ENCODE assay signal across 18 cellular contexts in genomic region chr1:115133440-115133839, GRCh38. TPM values are rescaled to one million over a fixed set of nuclear protein-coding genes. Genes with fewer than 3 reads are reported as not detected.
DNase-seq lines count a peak whose midpoint lies in the region; ATAC-seq, FAIRE-seq and TF ChIP-seq lines count a peak whose summit lies in the region.
"Had no signal": no experiment of that assay in that cellular context is flagged by ENCODE, and none has a peak within 500 bp of the region (broad histone marks: within the 10 kb centered on the region; RNA-seq: fewer than 3 reads in every experiment).

No MANE protein-coding gene starts in this region.

- no peaks in the 10 kb centered on the region for H3K9me3 Mint-ChIP-seq in MCF 10A (ENCODE audit: unreplicated experiment)
- H3K9me3 Mint-ChIP-seq in activated CD8-positive, alpha-beta T cell treated with anti-CD3 and anti-CD28 coated beads, Interleukin-2, amount 10 ng/mL, durations not matched to agents 7 days and 5 days (ENCODE audit: insufficient read depth), result no peaks in the 10 kb centered on the region
- H3K9me3 Mint-ChIP-seq: activated B cell treated with CpG ODN at 0.5 μM for 24 hours; T-helper 1 cell treated with Interleukin-12 subunit alpha and Interleukin-12 subunit beta and Interleukin-4 antibody, amounts not matched to agents 30 μg/mL and 1 μg/mL, for 36 hours had no signal

- no peak overlapping the region for H2AFZ ChIP-seq in mammary epithelial cell (ENCODE audit: low read depth, low read length)

- BruUV-seq in MCF 10A (replicated peaks; lab: Mats Ljungman, UMichigan) (no TSS peak), mammary epithelial cell (replicated peaks; lab: Mats Ljungman, UMichigan) (no TSS peak)

- peaks cover 39% of the 10 kb centered on the region for H3K4me1 Mint-ChIP-seq in MCF 10A (ENCODE audit: insufficient read depth, unreplicated experiment)
- H3K4me1 Mint-ChIP-seq in activated CD8-positive, alpha-beta T cell treated with anti-CD3 and anti-CD28 coated beads, Interleukin-2, amount 10 ng/mL, durations not matched to agents 7 days and 5 days (ENCODE audit: low read depth), result no peaks in the 10 kb centered on the region
- H3K4me1 Mint-ChIP-seq: activated B cell treated with CpG ODN at 0.5 μM for 24 hours; activated CD8-positive, alpha-beta memory T cell treated with anti-CD3 and anti-CD28 coated beads, Interleukin-2, amount 10 ng/mL, durations not matched to agents 7 days and 5 days had no signal

- no peak for TF ChIP-seq CTCF in MCF 10A (IDR thresholded peaks at IDR 0.05; ENCODE audit: unreplicated experiment)
- TF ChIP-seq CTCF in mammary epithelial cell (conservative IDR thresholded peaks at IDR 0.05 in 1 of 2, IDR thresholded peaks at IDR 0.05 in 1 of 2; ENCODE audit: extremely low read depth in 1 of 2, insufficient read depth in 1 of 2, low read depth in 1 of 2, low read length in 2 of 2), result no peak
- no peak for TF ChIP-seq CTCF in bronchial epithelial cell (IDR thresholded peaks at IDR 0.05; ENCODE audit: insufficient read depth, low read length, severe bottlenecking)

- H3K27me3 ChIP-seq in mammary epithelial cell (ENCODE audit: insufficient read depth, low read length), result no peaks in the 10 kb centered on the region
- H3K27me3 ChIP-seq in bronchial epithelial cell (ENCODE audit: control insufficient read depth, insufficient read depth, low read length), result no peaks in the 10 kb centered on the region
- H3K27me3 ChIP-seq: breast epithelium, stomach had no signal

- dilution Hi-C loops in mammary epithelial cell (cut with HindIII; ENCODE audit: low sequenced_read_pairs), result loop anchor here (25.0 kb wide), 1 partner anchor 329 kb away; no protein-coding TSS in a partner anchor

- peak overlapping the region; percentile 53 for H3K27ac Mint-ChIP-seq in MCF 10A (ENCODE audit: low read depth, unreplicated experiment)
- H3K27ac Mint-ChIP-seq in activated CD8-positive, alpha-beta T cell treated with anti-CD3 and anti-CD28 coated beads, Interleukin-2, amount 10 ng/mL, durations not matched to agents 7 days and 5 days, result no peak overlapping the region
- H3K27ac Mint-ChIP-seq: activated B cell treated with CpG ODN at 0.5 μM for 24 hours; activated CD8-positive, alpha-beta memory T cell treated with anti-CD3 and anti-CD28 coated beads, Interleukin-2, amount 10 ng/mL, durations not matched to agents 7 days and 5 days; T-helper 1 cell treated with Interleukin-12 subunit alpha and Interleukin-12 subunit beta and Interleukin-4 antibody, amounts not matched to agents 30 μg/mL and 1 μg/mL, for 36 hours had no signal

- no peaks in the 10 kb centered on the region for H3K9me3 ChIP-seq in mammary epithelial cell (replicated peaks; ENCODE audit: insufficient read depth, low read length)
- H3K9me3 ChIP-seq: breast epithelium, stomach had no signal

- no peaks in the 10 kb centered on the region for H4K20me1 ChIP-seq in mammary epithelial cell (ENCODE audit: insufficient read depth, low read length)

- no peaks in the 10 kb centered on the region for H3K36me3 Mint-ChIP-seq in MCF 10A (ENCODE audit: insufficient read depth, unreplicated experiment)
- no peaks in the 10 kb centered on the region for H3K36me3 Mint-ChIP-seq in activated CD8-positive, alpha-beta T cell treated with anti-CD3 and anti-CD28 coated beads, Interleukin-2, amount 10 ng/mL, durations not matched to agents 7 days and 5 days (ENCODE audit: low read depth)
- H3K36me3 Mint-ChIP-seq: activated CD8-positive, alpha-beta memory T cell treated with anti-CD3 and anti-CD28 coated beads, Interleukin-2, amount 10 ng/mL, durations not matched to agents 7 days and 5 days had no signal

- H3K36me3 ChIP-seq in mammary epithelial cell (ENCODE audit: insufficient read depth, low read length), result no peaks in the 10 kb centered on the region
- H3K36me3 ChIP-seq in bronchial epithelial cell (ENCODE audit: control insufficient read depth, insufficient read depth, low read length), result no peaks in the 10 kb centered on the region
- H3K36me3 ChIP-seq: breast epithelium, stomach had no signal

- intact Hi-C loops in MCF 10A (cut with micrococcal nuclease), result no loop called here
- intact Hi-C loops in mammary epithelial cell (cut with micrococcal nuclease), result no loop called here

- DNase-seq in MCF 10A (ENCODE audit: unreplicated experiment), result peak; percentile 40
- no peak for DNase-seq in mammary epithelial cell
- peak; percentile 81 for DNase-seq in bronchial epithelial cell (ENCODE audit: low read depth)
- peak; percentile 72 to 97 for DNase-seq in lung microvascular endothelial cell (ENCODE audit: low read depth in 2 of 2)
- DNase-seq in activated CD8-positive, alpha-beta T cell treated with anti-CD3 and anti-CD28 coated beads, Interleukin-2, amount 10 ng/mL, durations not matched to agents 7 days and 5 days, result no peak
- no peak for DNase-seq in activated CD4-positive, alpha-beta T cell treated with anti-CD3 and anti-CD28 coated beads, Interleukin-2, amount 50 U/mL, for 4 hours
- DNase-seq in epidermal melanocyte (ENCODE audit: insufficient read length, low spot score), result no peak
- no peak for DNase-seq in NCI-H2171 treated with DMSO at 0.1 percent for 48 hours (lab: John Stamatoyannopoulos, UW)
- DNase-seq: activated B cell treated with CpG ODN at 0.5 μM for 24 hours; activated CD8-positive, alpha-beta memory T cell treated with anti-CD3 and anti-CD28 coated beads, Interleukin-2, amount 10 ng/mL, durations not matched to agents 7 days and 5 days; NCI-H1694 treated with DMSO at 0.1 percent for 48 hours; NCI-H82; stomach had no signal

- H3K4me3 ChIP-seq in mammary epithelial cell (replicated peaks in 1 of 3; ENCODE audit: insufficient read depth in 1 of 3, low read depth in 2 of 3, low read length in 3 of 3), result no peak overlapping the region
- H3K4me3 ChIP-seq in bronchial epithelial cell (ENCODE audit: low read depth, low read length), result no peak overlapping the region
- H3K4me3 ChIP-seq: breast epithelium, stomach had no signal

- no peaks in the 10 kb centered on the region for H3K27me3 Mint-ChIP-seq in MCF 10A (ENCODE audit: insufficient read depth, unreplicated experiment)
- no peaks in the 10 kb centered on the region for H3K27me3 Mint-ChIP-seq in activated CD8-positive, alpha-beta T cell treated with anti-CD3 and anti-CD28 coated beads, Interleukin-2, amount 10 ng/mL, durations not matched to agents 7 days and 5 days (ENCODE audit: low read depth)
- H3K27me3 Mint-ChIP-seq: activated CD8-positive, alpha-beta memory T cell treated with anti-CD3 and anti-CD28 coated beads, Interleukin-2, amount 10 ng/mL, durations not matched to agents 7 days and 5 days had no signal

- in situ Hi-C loops in mammary epithelial cell (cut with MboI; ENCODE audit: low sequenced_read_pairs in 2 of 2), result loop anchor here in 1 of 2 donors (10.0 kb wide), 1 partner anchor 641 kb away; no protein-coding TSS in a partner anchor

- 50% methylated on average over 1 of the region's 1 CpG for WGBS in mammary epithelial cell (ENCODE audit: low coverage, missing lambda C conversion rate)

- no peaks in the 10 kb centered on the region for H3K79me2 ChIP-seq in mammary epithelial cell (ENCODE audit: insufficient read depth, low read length)

- no peak overlapping the region for H3K9ac ChIP-seq in mammary epithelial cell (ENCODE audit: insufficient read depth, low read length)

- FAIRE-seq in bronchial epithelial cell (lab: Jason Lieb, UNC), result no peak
- FAIRE-seq: A204.1, endometrium, islet of Langerhans had no signal

- CTCF ChIA-PET in MCF 10A (lab: Yijun Ruan, JAX) (interaction anchor here (0.7 to 1.1 kb wide), 4 partner anchors 21 to 632 kb away, joined by 3 to 4 read pairs (median 3); no protein-coding TSS in a partner anchor), mammary epithelial cell (lab: Charles Lee; ENCODE audit: low non-redundant PET) (no interaction called here)
- CTCF ChIA-PET in activated CD8-positive, alpha-beta T cell treated with anti-CD3 and anti-CD28 coated beads, Interleukin-2, amount 10 ng/mL, durations not matched to agents 7 days and 5 days (lab: Charles Lee), result interaction anchor here (1.2 kb wide), 1 partner anchor 111 kb away, joined by 3 read pairs; no protein-coding TSS in a partner anchor

- H3K4me1 ChIP-seq in mammary epithelial cell (ENCODE audit: insufficient read depth, low read length), result peaks cover 37% of the 10 kb centered on the region
- H3K4me1 ChIP-seq: breast epithelium had no signal

- H3K27ac ChIP-seq in mammary epithelial cell (ENCODE audit: insufficient read depth, low read depth, low read length), result no peak overlapping the region

- H3K4me3 Mint-ChIP-seq in MCF 10A (ENCODE audit: unreplicated experiment), result no peak overlapping the region
- no peak overlapping the region for H3K4me3 Mint-ChIP-seq in activated CD8-positive, alpha-beta T cell treated with anti-CD3 and anti-CD28 coated beads, Interleukin-2, amount 10 ng/mL, durations not matched to agents 7 days and 5 days
- H3K4me3 Mint-ChIP-seq: activated B cell treated with CpG ODN at 0.5 μM for 24 hours; activated CD8-positive, alpha-beta memory T cell treated with anti-CD3 and anti-CD28 coated beads, Interleukin-2, amount 10 ng/mL, durations not matched to agents 7 days and 5 days; T-helper 1 cell treated with Interleukin-12 subunit alpha and Interleukin-12 subunit beta and Interleukin-4 antibody, amounts not matched to agents 30 μg/mL and 1 μg/mL, for 36 hours had no signal

- ATAC-seq in activated CD8-positive, alpha-beta T cell treated with anti-CD3 and anti-CD28 coated beads, Interleukin-2, amount 10 ng/mL, durations not matched to agents 7 days and 5 days, result no peak
- ATAC-seq: activated CD8-positive, alpha-beta memory T cell treated with anti-CD3 and anti-CD28 coated beads, Interleukin-2, amount 10 ng/mL, durations not matched to agents 7 days and 5 days had no signal

- no peak overlapping the region for H3K4me2 ChIP-seq in mammary epithelial cell (ENCODE audit: insufficient read depth, low read depth, low read length)

- POLR2A ChIA-PET in MCF 10A (lab: Yijun Ruan, JAX), result interaction anchor here (1.1 kb wide), 1 partner anchor 460 kb away, joined by 3 read pairs; no protein-coding TSS in a partner anchor
- POLR2A ChIA-PET in activated CD8-positive, alpha-beta T cell treated with anti-CD3 and anti-CD28 coated beads, Interleukin-2, amount 10 ng/mL, durations not matched to agents 7 days and 5 days (lab: Charles Lee), result no interaction called here

RNA-seq across cellular contexts. Expression of gene TSPAN2, which starts 44.1 kb away (rescaled TPM):
- total RNA-seq in MCF 10A (2022) (0.42 TPM in 1 of 2 replicates, not detected in the other), mammary epithelial cell (1 to 10 TPM in 1 of 2 donors, under 1 TPM in 1; 0.28 to 1.0 TPM), bronchial epithelial cell (0.13 and 0.26 TPM in 2 replicates), lung microvascular endothelial cell (0.79 and 0.87 TPM in 2 replicates)
- polyA plus RNA-seq in mammary epithelial cell, result 0.07 TPM
- 1.4 TPM for polyA minus RNA-seq in mammary epithelial cell
- under 1 TPM; 0.31 to 0.84 TPM for total RNA-seq in activated CD8-positive, alpha-beta T cell treated with anti-CD3 and anti-CD28 coated beads, Interleukin-2, amount 10 ng/mL, durations not matched to agents 7 days and 5 days

Comparison
In these comparisons a context has a peak if more than half of its experiments do, and no peak if none do; other contexts are left out.
1. DNase-seq: peak in MCF 10A (single experiment), bronchial epithelial cell (single experiment) and lung microvascular endothelial cell (2 of 2); none in mammary epithelial cell (single experiment), activated CD8-positive, alpha-beta T cell treated with anti-CD3 and anti-CD28 coated beads, Interleukin-2, amount 10 ng/mL, durations not matched to agents 7 days and 5 days (single experiment), activated CD4-positive, alpha-beta T cell treated with anti-CD3 and anti-CD28 coated beads, Interleukin-2, amount 50 U/mL, for 4 hours (0 of 2), epidermal melanocyte (single experiment) and NCI-H2171 treated with DMSO at 0.1 percent for 48 hours (single experiment).